12 cellular contexts compared by ENCODE assay signal in the genomic region with DNA sequence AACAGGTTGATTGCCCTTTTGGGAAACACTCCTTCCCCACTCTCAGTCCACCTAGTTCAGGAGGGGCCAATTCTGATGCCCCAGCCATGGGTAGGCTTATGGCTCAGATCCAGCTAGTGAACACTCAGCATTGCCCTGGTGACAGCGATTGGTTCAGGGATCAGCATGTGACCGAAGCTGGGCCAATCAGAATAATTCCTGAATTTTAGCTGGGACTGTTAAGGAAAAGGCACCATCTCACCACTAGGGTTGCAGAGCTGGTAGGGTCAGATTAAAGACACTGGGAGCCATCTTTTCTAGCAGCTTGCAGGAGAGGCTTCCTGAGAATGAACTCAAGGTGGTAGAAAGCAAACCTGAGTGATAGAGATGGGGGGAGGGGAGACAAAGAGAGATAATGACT. TPM values are rescaled to one million over a fixed set of nuclear protein-coding genes. Genes with fewer than 3 reads are reported as not detected.
DNase-seq lines count a peak whose midpoint lies in the region; ATAC-seq and TF ChIP-seq lines count a peak whose summit lies in the region.
"Had no signal": no experiment of that assay in that cellular context is flagged by ENCODE, and none has a peak within 500 bp of the region (broad histone marks: within the 10 kb centered on the region; RNA-seq: fewer than 3 reads in every experiment).

No MANE protein-coding gene starts in this region.

- H3K27me3 ChIP-seq in iPS DF 6.9 (ENCODE audit: control insufficient read depth, insufficient read depth, low read length), result no peaks in the 10 kb centered on the region

- in situ Hi-C loops in Caki2 (cut with HindIII; ENCODE audit: low pct_unique_long_range_greater_than_20kb, low sequenced_read_pairs), result no loop called here

- no peak overlapping the region for H3K4me3 ChIP-seq in iPS DF 6.9 (ENCODE audit: low read length)
- H3K4me3 ChIP-seq in mucosa of descending colon, result no peak overlapping the region

- H3K4me1 ChIP-seq in iPS DF 6.9 (ENCODE audit: control insufficient read depth, insufficient read depth, low read length) (no peaks in the 10 kb centered on the region), mucosa of descending colon (ENCODE audit: low read depth) (no peaks in the 10 kb centered on the region)

- no peak for TF ChIP-seq CTCF in mucosa of descending colon (IDR thresholded peaks at IDR 0.05)

- no peak overlapping the region for H3K27ac ChIP-seq in iPS DF 6.9 (ENCODE audit: low read length)

- H3K36me3 ChIP-seq in iPS DF 6.9 (ENCODE audit: control insufficient read depth, insufficient read depth, low read length), result no peaks in the 10 kb centered on the region
- H3K36me3 ChIP-seq in mucosa of descending colon (ENCODE audit: low read depth), result no peaks in the 10 kb centered on the region

- intact Hi-C loops in mucosa of descending colon (cut with DNase I, micrococcal nuclease), result no loop called here

- DNase-seq in Caki2 (ENCODE audit: low read depth), result peak; percentile 26
- peak; percentile 62 for DNase-seq in HPDE6-E6E7 (ENCODE audit: extremely low spot score)
- peak; percentile 18 to 47 for DNase-seq in SW 1271 (lab: John Stamatoyannopoulos, UW)
- DNase-seq in iPS DF 6.9 (ENCODE audit: low read depth, low spot score), result peak; percentile 25
- no peak for DNase-seq in mucosa of descending colon
- DNase-seq in NCI-H1092 (lab: John Stamatoyannopoulos, UW), result no peak
- DNase-seq: activated CD4-positive, alpha-beta T cell treated with anti-CD3 and anti-CD28 coated beads, Interleukin-2, amount 50 U/mL, for 1 hour; NCI-H774; stimulated activated CD8-positive, alpha-beta memory T cell treated with anti-CD3 and anti-CD28 coated beads, Interleukin-4, amount 100 ng/mL, for 48 hours had no signal

- no peak for TF ChIP-seq POLR2A in GM18505 (IDR thresholded peaks at IDR 0.05; ENCODE audit: borderline replicate concordance, extremely low read depth, insufficient read depth, insufficient read length)

- ATAC-seq in mucosa of descending colon, result no peak
- no peak for ATAC-seq in HG03442 (IDR thresholded peaks at IDR 0.05; ENCODE audit: unreplicated experiment)
- ATAC-seq in GM18505 (IDR thresholded peaks at IDR 0.05; ENCODE audit: unreplicated experiment), result no peak

- WGBS in iPS DF 6.9 (ENCODE audit: insufficient coverage, insufficient read length), result no CpG with 5 or more reads among the region's 2 CpGs

- no peaks in the 10 kb centered on the region for H3K9me3 ChIP-seq in iPS DF 6.9 (ENCODE audit: control insufficient read depth, insufficient read depth, low read length)
- no peaks in the 10 kb centered on the region for H3K9me3 ChIP-seq in mucosa of descending colon

RNA-seq across cellular contexts. Expression of gene EYA2, which starts 44.4 kb away (rescaled TPM):
- not detected in 2 replicates for total RNA-seq in Caki2 (2014; rRNA removed; shearing (Covaris generic); ENCODE audit: low replicate concordance)
- total RNA-seq in mucosa of descending colon, result 10 to 100 TPM; 14.3 to 22.3 (median 19.5) TPM
- total RNA-seq: pulmonary artery endothelial cell had no signal

Comparison
In these comparisons a context has a peak if more than half of its experiments do, and no peak if none do; other contexts are left out.
1. DNase-seq: peak in Caki2 (single experiment), HPDE6-E6E7 (single experiment), SW 1271 (2 of 2) and iPS DF 6.9 (single experiment); none in mucosa of descending colon (0 of 3) and NCI-H1092 (single experiment).
2. RNA of gene EYA2, which starts 44.4 kb away (total RNA-seq): 14.3 to 22.3 TPM in mucosa of descending colon; not detected in Caki2; every median in the first group is over 10 times any median in the second.